In the genomic region with DNA sequence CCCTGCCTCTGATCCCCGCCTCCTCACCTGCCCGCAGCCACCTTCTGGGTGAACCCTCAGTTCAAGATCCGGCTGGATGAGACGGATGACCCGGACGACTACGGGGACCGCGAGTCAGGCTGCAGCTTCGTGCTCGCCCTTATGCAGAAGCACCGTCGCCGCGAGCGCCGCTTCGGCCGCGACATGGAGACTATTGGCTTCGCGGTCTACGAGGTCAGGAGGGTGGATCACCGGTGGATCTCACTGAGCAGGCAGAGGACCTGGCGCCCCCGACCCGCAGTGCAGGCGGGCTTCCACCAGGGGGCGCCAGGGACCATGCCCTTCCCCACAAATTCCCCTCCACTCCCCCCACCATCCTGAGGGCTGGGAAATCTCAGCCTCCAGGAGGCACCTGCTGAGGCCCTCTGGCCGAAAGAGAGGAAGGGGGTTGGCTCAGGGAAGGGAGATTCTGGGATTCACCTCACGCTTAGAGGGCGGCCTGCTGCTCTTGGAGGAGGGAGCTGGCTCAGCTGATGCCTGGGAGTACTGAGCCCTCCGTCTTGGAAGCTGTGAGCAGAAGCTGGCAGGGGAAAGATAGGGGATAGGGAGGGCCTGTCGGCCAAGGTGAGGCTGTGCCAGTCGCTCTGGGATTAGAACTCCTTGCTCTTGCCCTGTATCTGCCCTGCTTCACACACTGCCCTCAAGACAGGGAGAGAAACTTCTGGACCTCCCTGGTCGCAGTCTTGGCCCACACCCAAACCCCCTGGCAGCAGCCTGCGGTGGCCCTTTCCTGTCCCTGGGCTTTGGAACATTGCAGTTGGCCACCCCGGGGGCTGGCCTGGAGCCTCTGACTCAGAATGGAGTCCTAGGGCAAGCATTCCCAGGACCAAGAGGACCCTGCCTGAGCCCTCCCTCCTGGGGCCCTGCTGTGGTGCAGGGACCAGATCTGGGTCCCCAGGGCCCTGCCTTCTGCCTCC, we compare ENCODE assay signal across 8 cellular contexts. TPM values are rescaled to one million over a fixed set of nuclear protein-coding genes. Genes with fewer than 3 reads are reported as not detected.
DNase-seq lines count a peak whose midpoint lies in the region; ATAC-seq and TF ChIP-seq lines count a peak whose summit lies in the region.

No MANE protein-coding gene starts in this region.

- POLR2A ChIA-PET in A673 (lab: Charles Lee; ENCODE audit: low non-redundant PET) = no interaction called here

- no TSS peak for BruUV-seq in A673 (replicated peaks; lab: Mats Ljungman, UMichigan)

- ATAC-seq in GM19463 (IDR thresholded peaks at IDR 0.05; ENCODE audit: unreplicated experiment) = no peak

- H3K4me1 ChIP-seq in A673 (ENCODE audit: insufficient read depth, low read length, poor library complexity, severe bottlenecking) (no peaks in the 10 kb centered on the region), NT2/D1 (ENCODE audit: insufficient read depth, insufficient read length) (peaks cover 23% of the 10 kb centered on the region), cardiac muscle cell (ENCODE audit: low read depth) (no peaks in the 10 kb centered on the region)

- H3K9ac ChIP-seq in NT2/D1 (ENCODE audit: insufficient read length, low read depth) = peak overlapping the region; percentile 39

- peak; percentile 78 for DNase-seq in A673 (ENCODE audit: low spot score)
- DNase-seq in GM10266 (ENCODE audit: extremely low spot score) = peak; percentile 83
- DNase-seq in NT2/D1 (ENCODE audit: low read depth, low spot score) = peak; percentile 96
- DNase-seq in activated naive CD4-positive, alpha-beta T cell treated with anti-CD3 and anti-CD28 coated beads, Interleukin-2, amount 50 U/mL, for 16 hours = peak; percentile 48
- peak; percentile 53 to 64 for DNase-seq in cardiac muscle cell (ENCODE audit: low read depth in 1 of 2, low spot score in 1 of 2)
- peak; percentile 52 for DNase-seq in putamen (ENCODE audit: low spot score)
- DNase-seq in superior temporal gyrus (ENCODE audit: extremely low spot score) = no peak

- H3K36me3 ChIP-seq in A673 (ENCODE audit: insufficient read depth, low read length, poor library complexity, severe bottlenecking) (peaks cover 9% of the 10 kb centered on the region), NT2/D1 (ENCODE audit: insufficient read depth, insufficient read length, low read length) (peaks cover 69% of the 10 kb centered on the region), cardiac muscle cell (peaks cover 27% of the 10 kb centered on the region)

- intact Hi-C loops in A673 (cut with micrococcal nuclease; ENCODE audit: unreplicated experiment) = loop anchor here (5.0 to 10.0 kb wide), 3 partner anchors 47 to 310 kb away; no protein-coding TSS in a partner anchor

- TF ChIP-seq CTCF in A673 (conservative IDR thresholded peaks at IDR 0.05; ENCODE audit: low read depth, low read length) = peak; percentile 99
- TF ChIP-seq CTCF in GM10266 (IDR thresholded peaks at IDR 0.05; ENCODE audit: control insufficient read depth, insufficient read depth, low read depth, missing control alignments) = peak; percentile 80
- TF ChIP-seq CTCF in cardiac muscle cell (IDR thresholded peaks at IDR 0.05; ENCODE audit: low read depth, low read length) = peak; percentile 86

- H3K27me3 ChIP-seq in A673 (replicated peaks; ENCODE audit: insufficient read depth, low read depth, low read length, poor library complexity) (no peaks in the 10 kb centered on the region), NT2/D1 (ENCODE audit: insufficient read depth, insufficient read length) (no peaks in the 10 kb centered on the region), cardiac muscle cell (no peaks in the 10 kb centered on the region)

- CTCF ChIA-PET in A673 (lab: Charles Lee) = interaction anchor here (0.6 to 1.0 kb wide), 5 partner anchors 10 to 129 kb away, joined by 3 to 11 read pairs (median 4); a partner anchor contains a TSS

- H3K4me3 ChIP-seq in A673 (ENCODE audit: low read depth, low read length, poor library complexity, severe bottlenecking) (no peak overlapping the region), NT2/D1 (ENCODE audit: insufficient read length, low read depth) (no peak overlapping the region), cardiac muscle cell (no peak overlapping the region)

- H3K9me3 ChIP-seq in A673 (ENCODE audit: low read depth, low read length, poor library complexity, severe bottlenecking) (no peaks in the 10 kb centered on the region), NT2/D1 (ENCODE audit: insufficient read depth, low read length) (no peaks in the 10 kb centered on the region), cardiac muscle cell (ENCODE audit: low read depth) (no peaks in the 10 kb centered on the region)

- H3K27ac ChIP-seq in A673 (ENCODE audit: low read depth, low read length, poor library complexity, severe bottlenecking) (no peak overlapping the region), cardiac muscle cell (no peak overlapping the region)

RNA-seq across cellular contexts. Expression of a gene that starts 23.2 kb away (rescaled TPM):
- total RNA-seq in A673 (2021) (79.9 and 91.9 TPM in 2 replicates), cardiac muscle cell (131 and 185 TPM in 2 replicates)
- polyA plus RNA-seq in cardiac muscle cell = 118 and 156 TPM in 2 replicates

RNA-seq across cellular contexts. Expression of a gene that starts 34.9 kb away (rescaled TPM):
- not detected in 2 replicates for total RNA-seq in A673 (2021)
- total RNA-seq in cardiac muscle cell = 0.24 TPM in 1 of 2 replicates, not detected in the other
- not detected in 2 replicates for polyA plus RNA-seq in cardiac muscle cell

RNA-seq across cellular contexts. Expression of a gene that starts 56.8 kb away (rescaled TPM):
- total RNA-seq in A673 (2021) = 92.4 TPM in 2 replicates
- total RNA-seq in cardiac muscle cell = 20.3 and 21.2 TPM in 2 replicates
- polyA plus RNA-seq in cardiac muscle cell = 20.3 and 31.7 TPM in 2 replicates
